8 cellular contexts compared by ENCODE assay signal in the genomic region with DNA sequence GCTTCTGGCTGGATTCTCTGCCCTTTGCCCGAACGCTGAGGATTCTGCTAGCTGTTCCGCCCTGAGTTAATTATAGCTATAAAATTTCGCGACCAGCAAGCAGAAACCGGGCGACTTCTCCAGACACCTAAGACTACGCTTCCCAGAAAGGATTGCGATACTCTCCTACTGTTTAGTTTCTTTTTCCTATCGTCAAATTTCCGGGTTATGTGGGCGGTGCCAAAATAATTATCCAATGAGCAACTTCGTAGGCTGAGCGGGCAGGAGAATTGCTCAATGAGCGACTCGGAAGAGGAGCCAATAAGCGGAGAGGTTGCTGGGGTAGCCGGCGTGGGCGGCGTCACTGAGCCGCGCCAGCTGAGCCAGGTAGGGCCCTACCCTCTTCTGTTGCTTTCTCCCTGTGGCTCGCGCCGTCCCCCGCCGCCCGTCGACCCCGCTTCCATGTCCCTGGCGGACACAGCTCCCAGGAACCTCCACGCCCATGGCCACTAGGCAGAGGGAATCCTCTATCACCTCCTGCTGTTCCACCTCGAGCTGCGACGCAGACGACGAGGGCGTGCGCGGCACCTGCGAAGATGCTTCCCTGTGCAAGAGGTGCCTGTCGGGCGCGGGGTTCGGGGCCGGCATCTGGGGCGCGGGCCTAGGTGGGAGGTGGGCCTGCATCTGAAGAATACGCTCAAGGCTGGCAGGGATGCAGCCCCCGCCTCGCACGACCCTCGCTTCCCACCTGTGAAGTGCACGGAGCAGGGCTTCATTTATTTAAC. TPM values are rescaled to one million over a fixed set of nuclear protein-coding genes. Genes with fewer than 3 reads are reported as not detected.
DNase-seq lines count a peak whose midpoint lies in the region; ATAC-seq, FAIRE-seq and TF ChIP-seq lines count a peak whose summit lies in the region.

A gene (plus strand): TSS at position 340 of the 764 bp plus-strand sequence. CDS start 142 bp downstream, at position 482.

- DNase-seq in AG04449 (ENCODE audit: low read depth, low spot score): peak; percentile 88
- peak; percentile 99 for DNase-seq in NCI-H2227 treated with DMSO at 0.1 percent for 48 hours (lab: John Stamatoyannopoulos, UW)
- DNase-seq in bronchial epithelial cell (ENCODE audit: low read depth): peak; percentile 98
- peak; percentile 99 for DNase-seq in iPS-NIHi11 (ENCODE audit: low spot score)
- peak; percentile 100 for DNase-seq in small intestine

- H3K27me3 ChIP-seq in bronchial epithelial cell (ENCODE audit: control insufficient read depth, insufficient read depth, low read length) (no peaks in the 10 kb centered on the region), small intestine (ENCODE audit: control insufficient read depth in 2 of 2, insufficient read depth in 2 of 2, low read length in 2 of 2) (no peaks in the 10 kb centered on the region)

- no peaks in the 10 kb centered on the region for H3K9me3 ChIP-seq in small intestine (ENCODE audit: control insufficient read depth, low read depth)

- WGBS in small intestine, 3 donors: 0% methylated on average over 54 to 55 of the region's 55 CpGs

- POLR2A ChIA-PET in AG04449 (lab: Yijun Ruan, JAX): interaction anchor here (0.6 to 0.9 kb wide), 2 partner anchors 38 to 106 kb away, joined by 3 to 4 read pairs; no protein-coding TSS in a partner anchor

- FAIRE-seq in bronchial epithelial cell (lab: Jason Lieb, UNC) (no peak), small intestine (lab: Jason Lieb, UNC) (no peak)

- H3K4me3 ChIP-seq in AG04449 (ENCODE audit: low read depth, low read length): peak within 1 kb of the TSS; percentile 98
- peak within 1 kb of the TSS; percentile 96 for H3K4me3 ChIP-seq in WI38 (ENCODE audit: low read depth, low read length)
- peak within 1 kb of the TSS; percentile 87 for H3K4me3 ChIP-seq in bronchial epithelial cell (ENCODE audit: low read depth, low read length)
- H3K4me3 ChIP-seq in small intestine (ENCODE audit: low read depth in 1 of 2, low read length in 2 of 2): peak within 1 kb of the TSS; percentile 54 to 70

- peak within 1 kb of the TSS; percentile 84 to 88 for H3K27ac ChIP-seq in small intestine (ENCODE audit: low read depth in 1 of 2, low read length in 1 of 2)

- H3K4me1 ChIP-seq in small intestine (ENCODE audit: control insufficient read depth in 2 of 2, insufficient read depth in 1 of 2, low read depth in 1 of 2, low read length in 1 of 2): peaks cover 0 to 12% of the 10 kb centered on the region in 2 donors

- no peaks in the 10 kb centered on the region for H3K36me3 ChIP-seq in bronchial epithelial cell (ENCODE audit: control insufficient read depth, insufficient read depth, low read length)
- H3K36me3 ChIP-seq in small intestine (ENCODE audit: control insufficient read depth in 2 of 2, insufficient read depth in 2 of 2, low read length in 2 of 2): no peaks in the 10 kb centered on the region

- CTCF ChIA-PET in AG04449 (lab: Yijun Ruan, JAX): interaction anchor here (0.7 to 2.1 kb wide), 8 partner anchors 9 to 277 kb away, joined by 3 to 7 read pairs (median 4); no protein-coding TSS in a partner anchor

- TF ChIP-seq CTCF in AG04449 (IDR thresholded peaks at IDR 0.05; ENCODE audit: insufficient read depth, low read length, missing control alignments) (peak; percentile 9), WI38 (IDR thresholded peaks at IDR 0.05; ENCODE audit: low read depth, low read length) (no peak), bronchial epithelial cell (IDR thresholded peaks at IDR 0.05; ENCODE audit: insufficient read depth, low read length, severe bottlenecking) (no peak)

- ATAC-seq in GM18907 (IDR thresholded peaks at IDR 0.05; ENCODE audit: unreplicated experiment) (peak; percentile 95), HG03159 (IDR thresholded peaks at IDR 0.05; ENCODE audit: unreplicated experiment) (peak; percentile 88)

RNA-seq across cellular contexts. Expression of the gene that starts here (rescaled TPM):
- total RNA-seq in bronchial epithelial cell: 32.1 and 36.4 TPM in 2 replicates
- 10 to 100 TPM; 27.0 to 32.9 (median 31.0) TPM for polyA plus RNA-seq in small intestine

Comparison
In these comparisons a context has a peak if more than half of its experiments do, and no peak if none do; other contexts are left out.
1. Peak in every context shown above with its lines: DNase-seq, ATAC-seq, H3K4me3 ChIP-seq and H3K27ac ChIP-seq.